In genomic region chr3:136861890-136862610, GRCh38 we compare ENCODE assay signal across 8 cellular contexts. TPM values are rescaled to one million over a fixed set of nuclear protein-coding genes. Genes with fewer than 3 reads are reported as not detected.
A peak's percentile ranks its signal among the peaks of the same experiment; 100 is the strongest.
DNase-seq lines count a peak whose midpoint lies in the region; ATAC-seq and TF ChIP-seq lines count a peak whose summit lies in the region.

TSS of gene NCK1 (plus strand) at chr3:136862208. CDS start at chr3:136928002, 65,794 bp downstream.

- H3K36me3 ChIP-seq in SU-DHL-6 (ENCODE audit: low read length) (peaks cover 12% of the 10 kb centered on the region), ovary (no peaks in the 10 kb centered on the region), thyroid gland (no peaks in the 10 kb centered on the region)

- peaks cover 7% of the 10 kb centered on the region for H3F3A ChIP-seq in SU-DHL-6 (ENCODE audit: insufficient read depth)

- POLR2A ChIA-PET in activated naive CD8-positive, alpha-beta T cell treated with anti-CD3 and anti-CD28 coated beads, Interleukin-2, amount 10 ng/mL, durations not matched to agents 7 days and 5 days (lab: Charles Lee) = interaction anchor here (0.6 to 4.4 kb wide), 19 partner anchors 8 to 675 kb away, joined by 3 to 61 read pairs (median 4); partner anchors contain the start of genes MSL2 and STAG1

- no peaks in the 10 kb centered on the region for H3K27me3 Mint-ChIP-seq in activated naive CD8-positive, alpha-beta T cell treated with anti-CD3 and anti-CD28 coated beads, Interleukin-2, amount 10 ng/mL, durations not matched to agents 7 days and 5 days

- H3K27ac ChIP-seq in SU-DHL-6 (ENCODE audit: low read depth, low read length) (peak within 1 kb of the TSS; percentile 93), ovary (peak within 1 kb of the TSS; percentile 83 to 86), thyroid gland (peak within 1 kb of the TSS; percentile 90 to 95 (median 94))

- peak within 1 kb of the TSS; percentile 93 for H3K9ac ChIP-seq in SU-DHL-6 (ENCODE audit: low read length)

- H2AFZ ChIP-seq in SU-DHL-6 (ENCODE audit: low read depth, low read length, severe bottlenecking) = peak within 1 kb of the TSS; percentile 95

- 0 to 1% (median 0%) methylated on average over 42 to 67 of the region's 67 CpGs for WGBS in ovary, 3 donors
- 0 to 1% methylated on average over 9 to 11 of the region's 67 CpGs for WGBS in thyroid gland, 2 donors

- intact Hi-C loops in head of caudate nucleus (cut with DNase I) (loop anchor here (5.0 kb wide), 1 partner anchor 110 kb away; the partner anchor contains the start of gene STAG1), ovary (cut with DNase I) (loop anchor here in 1 of 4 donors (5.0 kb wide), 1 partner anchor 110 kb away; the partner anchor contains the start of gene STAG1), thyroid gland (cut with DNase I) (loop anchor here (5.0 kb wide), 1 partner anchor 105 kb away; no protein-coding TSS in a partner anchor)

- H3K4me2 ChIP-seq in SU-DHL-6 (ENCODE audit: low read depth, low read length, poor library complexity, severe bottlenecking) = peak within 1 kb of the TSS; percentile 99

- H3K27ac Mint-ChIP-seq in activated naive CD8-positive, alpha-beta T cell treated with anti-CD3 and anti-CD28 coated beads, Interleukin-2, amount 10 ng/mL, durations not matched to agents 7 days and 5 days = peak within 1 kb of the TSS; percentile 97

- TF ChIP-seq POLR2A in ovary (IDR thresholded peaks at IDR 0.05) (peak; percentile 87), thyroid gland (IDR thresholded peaks at IDR 0.05) (peak; percentile 61 to 98)

- H4K20me1 ChIP-seq in SU-DHL-6 (ENCODE audit: low read depth, low read length) = 0 out of 2 replicates have a peak, but pooled peaks cover 7% of the 10 kb centered on the region

- H3K9me3 ChIP-seq in SU-DHL-6 (ENCODE audit: insufficient read depth, low read length) (no peaks in the 10 kb centered on the region), ovary (no peaks in the 10 kb centered on the region), thyroid gland (no peaks in the 10 kb centered on the region)

- H3K4me3 Mint-ChIP-seq in activated naive CD8-positive, alpha-beta T cell treated with anti-CD3 and anti-CD28 coated beads, Interleukin-2, amount 10 ng/mL, durations not matched to agents 7 days and 5 days = peak within 1 kb of the TSS; percentile 97

- DNase-seq in NCI-H128 (lab: John Stamatoyannopoulos, UW; ENCODE audit: unreplicated experiment) = peak; percentile 99
- peak; percentile 94 for DNase-seq in activated naive CD8-positive, alpha-beta T cell treated with anti-CD3 and anti-CD28 coated beads, Interleukin-2, amount 10 ng/mL, durations not matched to agents 7 days and 5 days
- DNase-seq in head of caudate nucleus = peak; percentile 99 to 100 (median 100)
- peak; percentile 95 to 97 (median 95) for DNase-seq in ovary
- DNase-seq in thyroid gland = peak; percentile 99

- peaks cover 3% of the 10 kb centered on the region for H3K4me1 ChIP-seq in ovary (ENCODE audit: insufficient read depth)
- H3K4me1 ChIP-seq in thyroid gland = peaks cover 9 to 14% of the 10 kb centered on the region in 2 donors

- no peaks in the 10 kb centered on the region for H3K9me2 ChIP-seq in SU-DHL-6 (replicated peaks; ENCODE audit: insufficient read depth, low read length)

- peaks cover 39% of the 10 kb centered on the region for H3K4me1 Mint-ChIP-seq in activated naive CD8-positive, alpha-beta T cell treated with anti-CD3 and anti-CD28 coated beads, Interleukin-2, amount 10 ng/mL, durations not matched to agents 7 days and 5 days

- peaks cover 22% of the 10 kb centered on the region for H3K36me3 Mint-ChIP-seq in activated naive CD8-positive, alpha-beta T cell treated with anti-CD3 and anti-CD28 coated beads, Interleukin-2, amount 10 ng/mL, durations not matched to agents 7 days and 5 days

- ATAC-seq in HG02678 (IDR thresholded peaks at IDR 0.05; ENCODE audit: unreplicated experiment) = peak; percentile 97
- ATAC-seq in activated naive CD8-positive, alpha-beta T cell treated with anti-CD3 and anti-CD28 coated beads, Interleukin-2, amount 10 ng/mL, durations not matched to agents 7 days and 5 days (ENCODE audit: low read depth) = peak; percentile 98

- no peaks in the 10 kb centered on the region for H3K27me3 ChIP-seq in SU-DHL-6 (ENCODE audit: low read length)
- H3K27me3 ChIP-seq in ovary = no peaks in the 10 kb centered on the region
- H3K27me3 ChIP-seq in thyroid gland = no peaks in the 10 kb centered on the region

- peak; percentile 38 for TF ChIP-seq CTCF in GM12872 (IDR thresholded peaks at IDR 0.05; ENCODE audit: insufficient read depth, low read depth, low read length)
- peak; percentile 11 for TF ChIP-seq CTCF in SU-DHL-6 (IDR thresholded peaks at IDR 0.05; ENCODE audit: insufficient read depth, low read length, poor library complexity, severe bottlenecking)
- peak; percentile 10 to 33 (median 23) for TF ChIP-seq CTCF in ovary (IDR thresholded peaks at IDR 0.05)
- peak in 3 of 6 experiments; percentile 7 to 18 (median 11) for TF ChIP-seq CTCF in thyroid gland (IDR thresholded peaks at IDR 0.05)

- H3K4me3 ChIP-seq in SU-DHL-6 (ENCODE audit: insufficient read depth, low read length, poor library complexity, severe bottlenecking) = peak within 1 kb of the TSS; percentile 92
- H3K4me3 ChIP-seq in ovary = peak within 1 kb of the TSS; percentile 95
- peak within 1 kb of the TSS; percentile 38 to 80 (median 68) for H3K4me3 ChIP-seq in thyroid gland (replicated peaks in 1 of 3)

- no peak for TF ChIP-seq EP300 in ovary (IDR thresholded peaks at IDR 0.05)

- no peaks in the 10 kb centered on the region for H3K9me3 Mint-ChIP-seq in activated naive CD8-positive, alpha-beta T cell treated with anti-CD3 and anti-CD28 coated beads, Interleukin-2, amount 10 ng/mL, durations not matched to agents 7 days and 5 days

- peaks cover 92% of the 10 kb centered on the region for H3K79me2 ChIP-seq in SU-DHL-6 (ENCODE audit: insufficient read depth, low read length)

RNA-seq across cellular contexts. Expression of gene NCK1, which starts in this region (rescaled TPM):
- 10 to 100 TPM; 37.2 to 42.2 TPM for total RNA-seq in activated naive CD8-positive, alpha-beta T cell treated with anti-CD3 and anti-CD28 coated beads, Interleukin-2, amount 10 ng/mL, durations not matched to agents 7 days and 5 days
- total RNA-seq in ovary (10 to 100 TPM; 35.8 to 49.4 (median 36.2) TPM), thyroid gland (10 to 100 TPM; 46.1 to 64.4 (median 47.0) TPM)
- polyA plus RNA-seq in ovary = 10 to 100 TPM; 27.6 TPM

Comparison
In these comparisons a context has a peak if more than half of its experiments do, and no peak if none do; other contexts are left out.
1. Peak in every context shown above with its lines: DNase-seq, ATAC-seq, H3K4me3 ChIP-seq and H3K27ac ChIP-seq.